In genomic region chr12:102548543-102548942, GRCh38 we compare ENCODE assay signal across 24 cellular contexts.
A peak's percentile ranks its signal among the peaks of the same experiment; 100 is the strongest.
DNase-seq lines count a peak whose midpoint lies in the region; ATAC-seq, FAIRE-seq and TF ChIP-seq lines count a peak whose summit lies in the region.
"Had no signal": no experiment of that assay in that cellular context is flagged by ENCODE, and none has a peak within 500 bp of the region (broad histone marks: within the 10 kb centered on the region; RNA-seq: fewer than 3 reads in every experiment).

No MANE protein-coding gene starts in this region.

- no peak overlapping the region for H2BK15ac ChIP-seq in IMR-90 (ENCODE audit: low read depth, low read length)

- no TSS peak for BruUV-seq in IMR-90 (replicated peaks; lab: Mats Ljungman, UMichigan)
- no TSS peak for BruUV-seq in K562 (replicated peaks; lab: Mats Ljungman, UMichigan)

- H3K36me3 ChIP-seq in IMR-90 (ENCODE audit: control insufficient read depth, insufficient read depth, low read length) (no peaks in the 10 kb centered on the region), K562 (ENCODE audit: control insufficient read depth, insufficient read depth, low read length) (no peaks in the 10 kb centered on the region)
- H3K36me3 ChIP-seq: colonic mucosa, left lung, neutrophil had no signal

- H3K27me3 ChIP-seq in IMR-90 (ENCODE audit: control insufficient read depth, insufficient read depth, low read length) (no peaks in the 10 kb centered on the region), K562 (ENCODE audit: control insufficient read depth in 2 of 2, insufficient read depth in 2 of 2, low read length in 2 of 2) (no peaks in the 10 kb centered on the region)
- H3K27me3 ChIP-seq: colonic mucosa, left lung, neutrophil had no signal

- 0 out of 2 replicates have a peak overlapping the region, but pooled peaks have one; percentile 10 for H3K4ac ChIP-seq in IMR-90 (ENCODE audit: low read depth, low read length)

- no peak overlapping the region for H2BK120ac ChIP-seq in IMR-90 (ENCODE audit: low read depth, low read length)

- peak; percentile 41 for DNase-seq in A172 (ENCODE audit: low spot score)
- DNase-seq in IMR-90: no peak
- DNase-seq in K562 (ENCODE audit: extremely low read depth in 1 of 4, low spot score in 3 of 4): peak in 1 of 4 experiments; percentile 15
- DNase-seq in mucosa of gallbladder (ENCODE audit: low spot score): peak; percentile 48
- DNase-seq in NCI-H1048 (lab: John Stamatoyannopoulos, UW): no peak
- DNase-seq in stimulated activated CD4-positive, alpha-beta T cell treated with anti-CD3 and anti-CD28 coated beads, Interleukin-4, amount 100 ng/mL, for 4 hours: no peak
- DNase-seq in ecto neural progenitor cell (ENCODE audit: low spot score): no peak
- DNase-seq: ACHN; activated CD4-positive, alpha-beta T cell treated with anti-CD3 and anti-CD28 coated beads for 4 hours; activated CD8-positive, alpha-beta memory T cell treated with anti-CD3 and anti-CD28 coated beads, Interleukin-2, amount 10 ng/mL, durations not matched to agents 7 days and 5 days; colonic mucosa; DMS 273 treated with DMSO at 0.1 percent for 48 hours; GM23248; KG1; left lung; NCI-H1092 treated with DMSO at 0.1 percent for 48 hours; NCI-H2081 treated with DMSO at 0.1 percent for 48 hours; NCI-H510A treated with DMSO at 0.1 percent for 48 hours; substantia nigra had no signal

- H3K27ac ChIP-seq in IMR-90 (ENCODE audit: insufficient read depth, low read length): no peak overlapping the region
- no peak overlapping the region; the same call in 2 of the 3 replicates for H3K27ac ChIP-seq in K562 (ENCODE audit: extremely low read depth, low read depth, low read length)
- H3K27ac ChIP-seq: colonic mucosa, GM23248, left lung, neutrophil had no signal

- TF ChIP-seq POLR2A in IMR-90 (IDR thresholded peaks at IDR 0.05; ENCODE audit: low read depth, low read length): no peak
- TF ChIP-seq POLR2A in K562 (conservative IDR thresholded peaks at IDR 0.05): no peak

- no peak overlapping the region for H2BK20ac ChIP-seq in IMR-90 (ENCODE audit: low read depth, low read length)

- no peaks in the 10 kb centered on the region for H3K79me1 ChIP-seq in IMR-90 (ENCODE audit: low read depth in 1 of 2, low read length in 2 of 2)

- no peak overlapping the region for H2AFZ ChIP-seq in IMR-90 (replicated peaks; ENCODE audit: low read length, poor library complexity)
- peak overlapping the region; percentile 40; the same call in 1 of the 2 replicates for H2AFZ ChIP-seq in K562 (ENCODE audit: low read depth, low read length)
- H2AFZ ChIP-seq: GM23248 had no signal

- no peak overlapping the region for H3K18ac ChIP-seq in IMR-90 (ENCODE audit: low read depth, low read length)

- TF ChIP-seq RAD21 in IMR-90 (IDR thresholded peaks at IDR 0.05; ENCODE audit: low read length) (no peak), K562 (CRISPR knock-in tag; conservative IDR thresholded peaks at IDR 0.05 in 1 of 2, IDR thresholded peaks at IDR 0.05 in 1 of 2) (no peak)

- H3K9me1 ChIP-seq in IMR-90 (ENCODE audit: insufficient read depth, low read length): no peaks in the 10 kb centered on the region
- H3K9me1 ChIP-seq in K562 (ENCODE audit: control insufficient read depth, insufficient read depth, low read length): no peaks in the 10 kb centered on the region

- H3K9me3 ChIP-seq in IMR-90 (ENCODE audit: control insufficient read depth, insufficient read depth, low read length): no peaks in the 10 kb centered on the region
- no peaks in the 10 kb centered on the region for H3K9me3 ChIP-seq in K562 (replicated peaks; ENCODE audit: control insufficient read depth, insufficient read depth, low read depth, low read length)
- H3K9me3 ChIP-seq: colonic mucosa, left lung, neutrophil had no signal

- H2AK5ac ChIP-seq in IMR-90 (ENCODE audit: low read depth, low read length): no peak overlapping the region

- no peak for ATAC-seq in IMR-90 (ENCODE audit: low read depth)
- no peak for ATAC-seq in K562
- ATAC-seq in GM19452 (IDR thresholded peaks at IDR 0.05; ENCODE audit: unreplicated experiment): no peak
- ATAC-seq: activated CD8-positive, alpha-beta memory T cell treated with anti-CD3 and anti-CD28 coated beads, Interleukin-2, amount 10 ng/mL, durations not matched to agents 7 days and 5 days; activated naive CD4-positive, alpha-beta T cell treated with anti-CD3 and anti-CD28 coated beads, Interleukin-2, amount 50 U/mL, for 72 hours; GM12878; left lung had no signal

- no peaks in the 10 kb centered on the region for H4K20me1 ChIP-seq in IMR-90 (ENCODE audit: insufficient read depth, low read length)
- no peaks in the 10 kb centered on the region for H4K20me1 ChIP-seq in K562 (replicated peaks; ENCODE audit: control insufficient read depth, insufficient read depth, low read length)

- no peak; the same call in 1 of the 2 replicates for TF ChIP-seq EP300 in K562 (IDR thresholded peaks at IDR 0.05; ENCODE audit: low read length)

- H4K8ac ChIP-seq in IMR-90 (ENCODE audit: low read depth in 2 of 2, low read length in 2 of 2): no peak overlapping the region

- in situ Hi-C loops in IMR-90 (cut with MboI; ENCODE audit: low sequenced_read_pairs): no loop called here
- in situ Hi-C loops in K562 (cut with MboI): no loop called here

- no peak overlapping the region for H3K4me2 ChIP-seq in IMR-90 (ENCODE audit: low read depth, low read length)
- H3K4me2 ChIP-seq in K562 (ENCODE audit: insufficient read depth, low read length): no peak overlapping the region

- H3K4me3 ChIP-seq in IMR-90 (ENCODE audit: insufficient read depth, low read depth, low read length): no peak overlapping the region
- no peak overlapping the region for H3K4me3 ChIP-seq in K562
- H3K4me3 ChIP-seq: colonic mucosa, GM12878, GM23248, left lung had no signal

- no peak overlapping the region for H3K56ac ChIP-seq in IMR-90 (ENCODE audit: extremely low read depth, insufficient read depth, low read length)

- H2AK9ac ChIP-seq in IMR-90 (replicated peaks; ENCODE audit: low read depth, low read length, poor library complexity): no peak overlapping the region

- H4K91ac ChIP-seq in IMR-90 (ENCODE audit: insufficient read depth, low read depth, low read length): no peak overlapping the region

- H3K9ac ChIP-seq in IMR-90 (ENCODE audit: low read depth, low read length) (no peak overlapping the region), K562 (ENCODE audit: insufficient read depth in 1 of 2, low read depth in 2 of 2, low read length in 2 of 2) (no peak overlapping the region)
- H3K9ac ChIP-seq: GM23248 had no signal

- intact Hi-C loops in IMR-90 (cut with micrococcal nuclease) (no loop called here), K562 (cut with micrococcal nuclease) (no loop called here)

- no peak overlapping the region for H4K5ac ChIP-seq in IMR-90 (ENCODE audit: low read depth, low read length)

- CTCF ChIA-PET in IMR-90 (lab: Yijun Ruan, JAX): interaction anchor here (0.9 kb wide), 1 partner anchor 191 kb away, joined by 3 read pairs; no protein-coding TSS in a partner anchor
- CTCF ChIA-PET in K562 (lab: Yijun Ruan, JAX; ENCODE audit: low intra/inter-chr PET ratio): no interaction called here

- no peak for FAIRE-seq in K562 (lab: Jason Lieb, UNC)
- FAIRE-seq: GM12878, GM19239 had no signal

- WGBS in IMR-90 (ENCODE audit: extremely low coverage in 2 of 2, insufficient read length in 1 of 2), 2 experiments: 20% methylated on average over 2 of the region's 3 CpGs; no CpG with 5 or more reads in 1 of the 2 experiments
- 6% methylated on average over 3 of the region's 3 CpGs for WGBS in K562 (ENCODE audit: insufficient coverage, low coverage, missing lambda C conversion rate)

- H2BK5ac ChIP-seq in IMR-90 (ENCODE audit: low read depth, low read length, poor library complexity, severe bottlenecking): no peak overlapping the region

- dilution Hi-C loops in IMR-90 (cut with HindIII; ENCODE audit: low sequenced_read_pairs, unreplicated experiment): no loop called here

- H3K4me1 ChIP-seq in IMR-90 (ENCODE audit: control insufficient read depth, insufficient read depth, low read length) (peaks cover 3% of the 10 kb centered on the region), K562 (replicated peaks in 1 of 2; ENCODE audit: control insufficient read depth in 2 of 2, insufficient read depth in 2 of 2, low read length in 2 of 2) (no peaks in the 10 kb centered on the region; a peak in 2 of 5 replicates)
- H3K4me1 ChIP-seq: colonic mucosa, left lung had no signal

- no peak for TF ChIP-seq CTCF in IMR-90 (conservative IDR thresholded peaks at IDR 0.05; ENCODE audit: low read depth, low read length)
- no peak for TF ChIP-seq CTCF in K562 (IDR thresholded peaks at IDR 0.05 in 2 of 3, conservative IDR thresholded peaks at IDR 0.05 in 1 of 3; ENCODE audit: insufficient read depth in 2 of 3, low read depth in 1 of 3, low read length in 3 of 3)

- H3K14ac ChIP-seq in IMR-90 (replicated peaks; ENCODE audit: low read depth, low read length): 0 out of 2 replicates have a peak overlapping the region, but pooled peaks have one; percentile 28

- no peaks in the 10 kb centered on the region for H3K79me2 ChIP-seq in K562 (ENCODE audit: control insufficient read depth, insufficient read depth, low read length)

- no peak overlapping the region for H3K23ac ChIP-seq in IMR-90 (ENCODE audit: low read depth, low read length)

- POLR2A ChIA-PET in IMR-90 (lab: Charles Lee; ENCODE audit: unreplicated experiment): no interaction called here
- POLR2A ChIA-PET in K562 (lab: Yijun Ruan, JAX): interaction anchor here (0.8 to 1.2 kb wide), 2 partner anchors 16 to 56 kb away, joined by 3 read pairs; no protein-coding TSS in a partner anchor

TF ChIP-seq in IMR-90, 13 proteins besides CTCF, POLR2A, EP300 and RAD21 (continues in another document):
- TF ChIP-seq MAZ (IDR thresholded peaks at IDR 0.05; ENCODE audit: borderline replicate concordance, low read depth, low read length): no peak

TF ChIP-seq in K562, 482 proteins besides CTCF, POLR2A, EP300 and RAD21 (continues in another document):
- TF ChIP-seq ZNF384 (IDR thresholded peaks at IDR 0.05; ENCODE audit: low read depth, low read length) (no peak), EWSR1 (IDR thresholded peaks at IDR 0.05; ENCODE audit: borderline replicate concordance, low read depth, partially characterized antibody) (no peak), VEZF1 (CRISPR knock-in tag; IDR thresholded peaks at IDR 0.05) (0 out of 2 replicates have a peak, but pooled peaks have one; percentile 6), RBBP5 (IDR thresholded peaks at IDR 0.05; ENCODE audit: borderline replicate concordance, insufficient read depth, low read length, poor library complexity, severe bottlenecking) (no peak), DIDO1 (tag; IDR thresholded peaks at IDR 0.05; ENCODE audit: low read depth) (no peak)

Comparison
In these comparisons a context has a peak if more than half of its experiments do, and no peak if none do; other contexts are left out.
1. DNase-seq: peak in A172 (single experiment) and mucosa of gallbladder (single experiment); none in IMR-90 (single experiment), NCI-H1048 (single experiment), stimulated activated CD4-positive, alpha-beta T cell treated with anti-CD3 and anti-CD28 coated beads, Interleukin-4, amount 100 ng/mL, for 4 hours (0 of 2) and ecto neural progenitor cell (single experiment).